In genomic region chr17:72891627-72892026, GRCh38 we compare ENCODE assay signal across 26 cellular contexts.
"Had no signal": no experiment of that assay in that cellular context is flagged by ENCODE, and none has a peak within 500 bp of the region (broad histone marks: within the 10 kb centered on the region; RNA-seq: fewer than 3 reads in every experiment).

No MANE protein-coding gene starts in this region.

- H3K9me3 ChIP-seq: esophagus muscularis mucosa, lower lobe of right lung, ovary, right lobe of liver, stomach, thyroid gland, vagina had no signal

- H3K4me3 Mint-ChIP-seq: immature natural killer cell; natural killer cell; stimulated activated naive B cell treated with anti-CD40 and anti-IgM and Interleukin-4, amounts not matched to agents 10 μg/mL and 1 μg/mL and 100 μg/mL, for 72 hours had no signal

- H3K9me3 Mint-ChIP-seq: immature natural killer cell, natural killer cell had no signal

- H3K36me3 ChIP-seq: ovary, right lobe of liver, thyroid gland, vagina had no signal

- H3K27ac Mint-ChIP-seq: immature natural killer cell, natural killer cell had no signal

- H3K4me1 Mint-ChIP-seq: immature natural killer cell, natural killer cell had no signal

- H3K27ac ChIP-seq: coronary artery, esophagus muscularis mucosa, foreskin keratinocyte, lower lobe of right lung, ovary, right lobe of liver, stomach, thyroid gland, vagina had no signal

- ATAC-seq: foreskin keratinocyte; left colon; left ventricle myocardium superior; lower lobe of right lung; natural killer cell; right lobe of liver; stimulated activated naive B cell treated with anti-CD40 and anti-IgM and Interleukin-4, amounts not matched to agents 10 μg/mL and 1 μg/mL and 100 μg/mL, for 72 hours had no signal

- H3K36me3 Mint-ChIP-seq: natural killer cell had no signal

- H3K27me3 Mint-ChIP-seq: stimulated activated naive B cell treated with anti-CD40 and anti-IgM and Interleukin-4, amounts not matched to agents 10 μg/mL and 1 μg/mL and 100 μg/mL, for 72 hours had no signal

- H3K27me3 ChIP-seq: esophagus muscularis mucosa, foreskin keratinocyte, ovary, right lobe of liver, stomach, thyroid gland, vagina had no signal

- FAIRE-seq: endothelial cell of umbilical vein, small intestine had no signal

- H3K4me3 ChIP-seq: coronary artery, esophagus muscularis mucosa, lower lobe of right lung, ovary, right lobe of liver, stomach, thyroid gland, vagina had no signal

- DNase-seq: dermis blood vessel endothelial cell; effector memory CD4-positive, alpha-beta T cell; foreskin keratinocyte; hypothalamus; immature natural killer cell; islet precursor cell; kidney glomerular epithelial cell; left colon; left ventricle myocardium superior; lower lobe of right lung; natural killer cell; occipital lobe; ovary; posterior cingulate gyrus; right lobe of liver; small intestine; stimulated activated CD4-positive, alpha-beta T cell treated with anti-CD3 and anti-CD28 coated beads, Interleukin-15, amount 100 ng/mL, for 24 hours; stimulated activated CD4-positive, alpha-beta T cell treated with anti-CD3 and anti-CD28 coated beads, Interleukin-2, amount 100 ng/mL, for 48 hours; stimulated activated naive B cell treated with anti-CD40 and anti-IgM and Interleukin-4, amounts not matched to agents 10 μg/mL and 1 μg/mL and 100 μg/mL, for 72 hours; stomach; thyroid gland; trophoblast cell had no signal

- H3K4me1 ChIP-seq: esophagus muscularis mucosa, foreskin keratinocyte, lower lobe of right lung, right lobe of liver, stomach, thyroid gland, vagina had no signal
